Comparison of ENCODE assay signal across 11 cellular contexts in the genomic region with DNA sequence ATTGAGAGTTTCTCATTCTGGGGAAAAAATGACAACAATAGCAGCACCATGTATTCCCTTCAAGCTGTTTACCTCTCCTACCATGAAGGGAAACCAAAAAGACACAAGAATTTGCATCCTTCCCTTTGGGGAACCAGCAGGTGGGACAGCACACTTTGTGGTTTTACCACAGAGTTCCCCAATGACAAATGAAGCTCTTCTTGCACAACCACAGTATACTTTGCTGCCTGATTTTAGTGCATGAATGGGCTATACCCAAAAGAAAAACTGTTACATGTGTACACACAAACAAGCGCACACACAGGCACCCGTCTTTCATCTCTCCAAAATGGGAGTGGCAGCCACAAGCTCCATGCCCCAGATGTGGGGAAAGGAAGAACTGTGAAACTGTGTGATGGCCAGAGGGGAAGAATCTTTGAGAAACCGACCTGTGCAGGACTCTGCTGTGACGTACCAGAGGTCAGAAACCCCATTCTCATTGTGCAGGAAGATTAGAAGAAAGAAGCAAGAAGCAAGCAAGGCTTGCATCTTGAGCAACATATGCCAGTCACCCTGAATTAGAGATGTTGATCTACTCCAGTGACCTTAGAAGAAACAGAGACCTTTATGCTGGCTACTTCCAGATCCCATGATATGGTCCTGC. TPM values are rescaled to one million over a fixed set of nuclear protein-coding genes. Genes with fewer than 3 reads are reported as not detected.
DNase-seq lines count a peak whose midpoint lies in the region; ATAC-seq and TF ChIP-seq lines count a peak whose summit lies in the region.
"Had no signal": no experiment of that assay in that cellular context is flagged by ENCODE, and none has a peak within 500 bp of the region (broad histone marks: within the 10 kb centered on the region; RNA-seq: fewer than 3 reads in every experiment).

No MANE protein-coding gene starts in this region.

- H3K4me3 Mint-ChIP-seq in activated naive CD4-positive, alpha-beta T cell treated with anti-CD3 and anti-CD28 coated beads, Interleukin-2, amount 10 ng/mL, durations not matched to agents 7 days and 5 days = no peak overlapping the region
- H3K4me3 Mint-ChIP-seq in activated CD8-positive, alpha-beta memory T cell treated with anti-CD3 and anti-CD28 coated beads, Interleukin-2, amount 10 ng/mL, durations not matched to agents 7 days and 5 days = no peak overlapping the region

- peaks cover under 1% of the 10 kb centered on the region for H3K9me3 Mint-ChIP-seq in activated naive CD4-positive, alpha-beta T cell treated with anti-CD3 and anti-CD28 coated beads, Interleukin-2, amount 10 ng/mL, durations not matched to agents 7 days and 5 days
- no peaks in the 10 kb centered on the region for H3K9me3 Mint-ChIP-seq in activated CD8-positive, alpha-beta memory T cell treated with anti-CD3 and anti-CD28 coated beads, Interleukin-2, amount 10 ng/mL, durations not matched to agents 7 days and 5 days (ENCODE audit: low read depth)

- peaks cover 60% of the 10 kb centered on the region for H3K27me3 Mint-ChIP-seq in activated naive CD4-positive, alpha-beta T cell treated with anti-CD3 and anti-CD28 coated beads, Interleukin-2, amount 10 ng/mL, durations not matched to agents 7 days and 5 days
- H3K27me3 Mint-ChIP-seq in activated CD8-positive, alpha-beta memory T cell treated with anti-CD3 and anti-CD28 coated beads, Interleukin-2, amount 10 ng/mL, durations not matched to agents 7 days and 5 days = peaks cover 33% of the 10 kb centered on the region

- CTCF ChIA-PET in activated naive CD4-positive, alpha-beta T cell treated with anti-CD3 and anti-CD28 coated beads, Interleukin-2, amount 10 ng/mL, durations not matched to agents 7 days and 5 days (lab: Charles Lee) = interaction anchor here (1.3 to 1.5 kb wide), 2 partner anchors 96 to 107 kb away, joined by 5 to 7 read pairs; no protein-coding TSS in a partner anchor
- CTCF ChIA-PET in activated CD8-positive, alpha-beta memory T cell treated with anti-CD3 and anti-CD28 coated beads, Interleukin-2, amount 10 ng/mL, durations not matched to agents 7 days and 5 days (lab: Charles Lee) = interaction anchor here (0.8 to 3.3 kb wide), 6 partner anchors 82 to 104 kb away, joined by 3 to 17 read pairs (median 4); no protein-coding TSS in a partner anchor

- H3K27ac ChIP-seq in upper lobe of left lung = peak overlapping the region; percentile 22 to 62 (median 43)
- H3K27ac ChIP-seq in SJCRH30 = no peak overlapping the region

- ATAC-seq in HG03354 (IDR thresholded peaks at IDR 0.05; ENCODE audit: poor library complexity, severe bottlenecking, unreplicated experiment) = peak; percentile 73
- no peak for ATAC-seq in activated CD8-positive, alpha-beta memory T cell treated with anti-CD3 and anti-CD28 coated beads, Interleukin-2, amount 10 ng/mL, durations not matched to agents 7 days and 5 days
- ATAC-seq in upper lobe of left lung (ENCODE audit: low FRiP score in 2 of 2) = no peak

- H3K27ac Mint-ChIP-seq in activated naive CD4-positive, alpha-beta T cell treated with anti-CD3 and anti-CD28 coated beads, Interleukin-2, amount 10 ng/mL, durations not matched to agents 7 days and 5 days = no peak overlapping the region
- no peak overlapping the region for H3K27ac Mint-ChIP-seq in activated CD8-positive, alpha-beta memory T cell treated with anti-CD3 and anti-CD28 coated beads, Interleukin-2, amount 10 ng/mL, durations not matched to agents 7 days and 5 days

- H3K27me3 ChIP-seq in upper lobe of left lung (no peaks in the 10 kb centered on the region), SJCRH30 (no peaks in the 10 kb centered on the region)

- no peak overlapping the region for H3K4me3 ChIP-seq in upper lobe of left lung
- no peak overlapping the region for H3K4me3 ChIP-seq in SJCRH30

- H3K9me3 ChIP-seq in upper lobe of left lung = no peaks in the 10 kb centered on the region
- no peaks in the 10 kb centered on the region for H3K9me3 ChIP-seq in SJCRH30 (replicated peaks)

- H3K4me1 ChIP-seq in upper lobe of left lung (peaks cover 5 to 12% (median 9%) of the 10 kb centered on the region in 4 donors), SJCRH30 (no peaks in the 10 kb centered on the region)

- peak; percentile 49 for DNase-seq in activated naive CD4-positive, alpha-beta T cell treated with Interleukin-2 at 50 U/mL for 16 hours
- DNase-seq in activated naive CD4-positive, alpha-beta T cell treated with anti-CD3 and anti-CD28 coated beads, Interleukin-2, amount 10 ng/mL, durations not matched to agents 7 days and 5 days = no peak
- DNase-seq in activated CD8-positive, alpha-beta memory T cell treated with anti-CD3 and anti-CD28 coated beads, Interleukin-2, amount 10 ng/mL, durations not matched to agents 7 days and 5 days = peak; percentile 57
- DNase-seq in upper lobe of left lung (no peak), SJCRH30 (no peak), inferior parietal cortex (ENCODE audit: extremely low spot score) (no peak), LoVo (ENCODE audit: low spot score) (no peak)
- DNase-seq: NCI-H345, nucleus accumbens had no signal

- no peaks in the 10 kb centered on the region for H3K36me3 Mint-ChIP-seq in activated naive CD4-positive, alpha-beta T cell treated with anti-CD3 and anti-CD28 coated beads, Interleukin-2, amount 10 ng/mL, durations not matched to agents 7 days and 5 days
- no peaks in the 10 kb centered on the region for H3K36me3 Mint-ChIP-seq in activated CD8-positive, alpha-beta memory T cell treated with anti-CD3 and anti-CD28 coated beads, Interleukin-2, amount 10 ng/mL, durations not matched to agents 7 days and 5 days
- H3K36me3 Mint-ChIP-seq: CD4-positive, CD25-positive, alpha-beta regulatory T cell had no signal

- no peak for TF ChIP-seq EP300 in upper lobe of left lung (IDR thresholded peaks at IDR 0.05)

- H3K4me1 Mint-ChIP-seq in activated naive CD4-positive, alpha-beta T cell treated with anti-CD3 and anti-CD28 coated beads, Interleukin-2, amount 10 ng/mL, durations not matched to agents 7 days and 5 days = peaks cover 37% of the 10 kb centered on the region
- H3K4me1 Mint-ChIP-seq in activated CD8-positive, alpha-beta memory T cell treated with anti-CD3 and anti-CD28 coated beads, Interleukin-2, amount 10 ng/mL, durations not matched to agents 7 days and 5 days = peaks cover 32% of the 10 kb centered on the region

- no peak for TF ChIP-seq CTCF in upper lobe of left lung (IDR thresholded peaks at IDR 0.05)

- no peaks in the 10 kb centered on the region for H3K36me3 ChIP-seq in upper lobe of left lung
- H3K36me3 ChIP-seq in SJCRH30 = no peaks in the 10 kb centered on the region

- WGBS in upper lobe of left lung, 2 donors = 63 to 65% methylated on average over 4 of the region's 4 CpGs

- no peak for TF ChIP-seq POLR2A in upper lobe of left lung (IDR thresholded peaks at IDR 0.05)

RNA-seq across cellular contexts. Expression of a gene that starts 2.7 kb away (rescaled TPM):
- total RNA-seq in activated CD8-positive, alpha-beta memory T cell treated with anti-CD3 and anti-CD28 coated beads, Interleukin-2, amount 10 ng/mL, durations not matched to agents 7 days and 5 days = 1 to 10 TPM; 1.8 to 4.3 TPM
- 10 to 100 TPM in 5 of 6 donors, 1 to 10 TPM in 1; 9.6 to 31.4 (median 14.5) TPM for total RNA-seq in upper lobe of left lung
- 0.23 and 0.42 TPM in 2 replicates for total RNA-seq in SJCRH30 (2014; rRNA removed; shearing (Covaris generic))

Comparison
In these comparisons a context has a peak if more than half of its experiments do, and no peak if none do; other contexts are left out.
1. DNase-seq: peak in activated naive CD4-positive, alpha-beta T cell treated with Interleukin-2 at 50 U/mL for 16 hours (single experiment) and activated CD8-positive, alpha-beta memory T cell treated with anti-CD3 and anti-CD28 coated beads, Interleukin-2, amount 10 ng/mL, durations not matched to agents 7 days and 5 days (single experiment); none in activated naive CD4-positive, alpha-beta T cell treated with anti-CD3 and anti-CD28 coated beads, Interleukin-2, amount 10 ng/mL, durations not matched to agents 7 days and 5 days (single experiment), upper lobe of left lung (0 of 2), SJCRH30 (0 of 2), inferior parietal cortex (single experiment) and LoVo (single experiment).